In the genomic region with DNA sequence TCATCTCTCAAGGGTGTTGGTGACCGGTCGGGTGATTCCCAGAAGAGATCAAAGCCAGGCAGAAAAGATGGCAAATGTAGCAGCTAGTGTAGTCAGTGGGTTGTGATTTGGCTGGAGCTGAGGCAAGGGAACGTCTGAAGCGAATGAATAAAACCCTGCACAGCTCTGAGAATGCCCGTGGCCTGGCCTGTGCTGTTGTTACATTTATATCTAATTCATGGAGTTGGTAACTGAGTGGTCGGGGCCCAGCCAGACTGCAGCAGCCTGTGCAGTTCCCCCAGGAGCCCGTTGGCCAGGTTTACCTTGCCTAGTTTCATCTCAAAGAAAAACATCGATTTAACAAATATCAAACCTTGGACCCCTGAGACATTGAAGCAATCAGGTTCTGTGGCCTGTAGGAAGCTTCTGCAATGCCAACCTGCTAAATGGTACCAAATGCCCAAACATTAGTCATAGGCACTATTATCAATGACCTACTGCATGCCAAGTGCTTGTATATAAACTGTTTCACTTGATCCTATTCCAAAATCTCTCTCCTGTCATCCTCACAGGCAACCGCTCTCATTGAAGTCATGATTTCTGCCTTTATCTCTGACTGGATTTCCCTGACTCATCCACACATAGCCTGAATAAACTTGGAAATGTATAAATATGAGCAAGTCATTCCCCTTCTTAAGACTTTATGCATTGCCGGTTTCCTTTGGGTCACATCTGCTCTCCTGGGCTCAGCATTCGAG, we compare ENCODE assay signal across 11 cellular contexts.
DNase-seq lines count a peak whose midpoint lies in the region; TF ChIP-seq lines count a peak whose summit lies in the region.
"Had no signal": no experiment of that assay in that cellular context is flagged by ENCODE, and none has a peak within 500 bp of the region (broad histone marks: within the 10 kb centered on the region; RNA-seq: fewer than 3 reads in every experiment).

No MANE protein-coding gene starts in this region.

- H3K36me3 ChIP-seq in PC-9 (ENCODE audit: low read depth) (no peaks in the 10 kb centered on the region), esophagus (ENCODE audit: control insufficient read depth in 2 of 2, insufficient read depth in 2 of 2, low read length in 1 of 2) (no peaks in the 10 kb centered on the region), prostate gland (no peaks in the 10 kb centered on the region)

- TF ChIP-seq POLR2A in prostate gland (IDR thresholded peaks at IDR 0.05) = no peak

- H3F3A ChIP-seq in PC-9 (ENCODE audit: insufficient read depth, low read depth) = peaks cover 21% of the 10 kb centered on the region

- H3K27ac ChIP-seq in PC-9 = peak overlapping the region; percentile 89
- H3K27ac ChIP-seq in esophagus (ENCODE audit: low read depth in 2 of 2, low read length in 1 of 2) = peak overlapping the region; percentile 49 to 76
- peak overlapping the region; percentile 78 to 81 for H3K27ac ChIP-seq in prostate gland

- H3K4me1 ChIP-seq in PC-9 (replicated peaks; ENCODE audit: insufficient read depth) = peaks cover 28% of the 10 kb centered on the region
- peaks cover 0 to 8% of the 10 kb centered on the region in 2 donors for H3K4me1 ChIP-seq in esophagus (ENCODE audit: control insufficient read depth in 2 of 2, insufficient read depth in 2 of 2, low read length in 1 of 2)
- peaks cover 32% of the 10 kb centered on the region for H3K4me1 ChIP-seq in prostate gland (replicated peaks)

- H3K9me2 ChIP-seq in PC-9 (ENCODE audit: insufficient read depth) = no peaks in the 10 kb centered on the region

- POLR2A ChIA-PET in PC-9 (lab: Charles Lee; ENCODE audit: unreplicated experiment) = no interaction called here

- no TSS peak for BruUV-seq in PC-9 (replicated peaks; lab: Mats Ljungman, UMichigan)

- no peak overlapping the region for H2AFZ ChIP-seq in PC-9

- intact Hi-C loops in PC-9 (cut with micrococcal nuclease; ENCODE audit: unreplicated experiment) (no loop called here), prostate gland (cut with DNase I) (loop anchor here (2.0 to 5.0 kb wide), 5 partner anchors 51 to 217 kb away; no protein-coding TSS in a partner anchor)

- no peak overlapping the region for H3K4me3 ChIP-seq in PC-9
- no peak overlapping the region for H3K4me3 ChIP-seq in esophagus (ENCODE audit: low read depth in 1 of 2, low read length in 2 of 2)
- no peak overlapping the region for H3K4me3 ChIP-seq in prostate gland
- H3K4me3 ChIP-seq: lung had no signal

- H4K20me1 ChIP-seq in PC-9 (ENCODE audit: insufficient read depth) = no peaks in the 10 kb centered on the region

- TF ChIP-seq CTCF in PC-9 (conservative IDR thresholded peaks at IDR 0.05) (no peak), prostate gland (IDR thresholded peaks at IDR 0.05) (no peak)

- H3K27me3 ChIP-seq in PC-9 (ENCODE audit: insufficient read depth, low read depth) = no peaks in the 10 kb centered on the region
- no peaks in the 10 kb centered on the region for H3K27me3 ChIP-seq in esophagus (ENCODE audit: control insufficient read depth in 1 of 2, insufficient read depth in 2 of 2, low read length in 2 of 2)
- no peaks in the 10 kb centered on the region for H3K27me3 ChIP-seq in prostate gland (replicated peaks; ENCODE audit: insufficient read depth)

- CTCF ChIA-PET in PC-9 (lab: Charles Lee) = no interaction called here

- H3K79me2 ChIP-seq in PC-9 (ENCODE audit: low read depth) = no peaks in the 10 kb centered on the region

- 60 to 76% methylated on average over 11 of the region's 11 CpGs for WGBS in esophagus, 2 donors
- WGBS in prostate gland = 63% methylated on average over 11 of the region's 11 CpGs

- H3K4me2 ChIP-seq in PC-9 = peak overlapping the region; percentile 55; the same call in 1 of the 2 replicates

- DNase-seq in AG08396 (ENCODE audit: low spot score) (peak; percentile 73), PC-9 (no peak), prostate gland (ENCODE audit: low spot score) (peak; percentile 34), NCI-H1092 (lab: John Stamatoyannopoulos, UW) (no peak), cerebellar cortex (ENCODE audit: low spot score) (no peak)
- DNase-seq in activated naive CD4-positive, alpha-beta T cell treated with Interleukin-2 at 50 U/mL for 16 hours = no peak
- DNase-seq in activated CD8-positive, alpha-beta memory T cell treated with anti-CD3 and anti-CD28 coated beads, Interleukin-2, amount 50 U/mL, for 4 hours = no peak
- DNase-seq: NCI-H2081; stimulated activated CD8-positive, alpha-beta memory T cell treated with anti-CD3 and anti-CD28 coated beads, Interleukin-4, amount 100 ng/mL, for 48 hours had no signal

- H3K9me3 ChIP-seq in PC-9 (ENCODE audit: insufficient read depth, low read depth) = 0 out of 2 replicates have a peak, but pooled peaks cover 3% of the 10 kb centered on the region
- H3K9me3 ChIP-seq in esophagus (ENCODE audit: control insufficient read depth in 2 of 2, insufficient read depth in 1 of 2, low read depth in 1 of 2, low read length in 1 of 2) = no peaks in the 10 kb centered on the region
- H3K9me3 ChIP-seq in prostate gland = no peaks in the 10 kb centered on the region

Comparison
In these comparisons a context has a peak if more than half of its experiments do, and no peak if none do; other contexts are left out.
1. DNase-seq: peak in AG08396 (single experiment) and prostate gland (single experiment); none in PC-9 (0 of 2), activated naive CD4-positive, alpha-beta T cell treated with Interleukin-2 at 50 U/mL for 16 hours (single experiment), NCI-H1092 (single experiment), activated CD8-positive, alpha-beta memory T cell treated with anti-CD3 and anti-CD28 coated beads, Interleukin-2, amount 50 U/mL, for 4 hours (single experiment) and cerebellar cortex (single experiment).
2. Peak in every context shown above with its lines, with median percentiles within 50 percentile points of each other: H3K27ac ChIP-seq.